In the genomic region with DNA sequence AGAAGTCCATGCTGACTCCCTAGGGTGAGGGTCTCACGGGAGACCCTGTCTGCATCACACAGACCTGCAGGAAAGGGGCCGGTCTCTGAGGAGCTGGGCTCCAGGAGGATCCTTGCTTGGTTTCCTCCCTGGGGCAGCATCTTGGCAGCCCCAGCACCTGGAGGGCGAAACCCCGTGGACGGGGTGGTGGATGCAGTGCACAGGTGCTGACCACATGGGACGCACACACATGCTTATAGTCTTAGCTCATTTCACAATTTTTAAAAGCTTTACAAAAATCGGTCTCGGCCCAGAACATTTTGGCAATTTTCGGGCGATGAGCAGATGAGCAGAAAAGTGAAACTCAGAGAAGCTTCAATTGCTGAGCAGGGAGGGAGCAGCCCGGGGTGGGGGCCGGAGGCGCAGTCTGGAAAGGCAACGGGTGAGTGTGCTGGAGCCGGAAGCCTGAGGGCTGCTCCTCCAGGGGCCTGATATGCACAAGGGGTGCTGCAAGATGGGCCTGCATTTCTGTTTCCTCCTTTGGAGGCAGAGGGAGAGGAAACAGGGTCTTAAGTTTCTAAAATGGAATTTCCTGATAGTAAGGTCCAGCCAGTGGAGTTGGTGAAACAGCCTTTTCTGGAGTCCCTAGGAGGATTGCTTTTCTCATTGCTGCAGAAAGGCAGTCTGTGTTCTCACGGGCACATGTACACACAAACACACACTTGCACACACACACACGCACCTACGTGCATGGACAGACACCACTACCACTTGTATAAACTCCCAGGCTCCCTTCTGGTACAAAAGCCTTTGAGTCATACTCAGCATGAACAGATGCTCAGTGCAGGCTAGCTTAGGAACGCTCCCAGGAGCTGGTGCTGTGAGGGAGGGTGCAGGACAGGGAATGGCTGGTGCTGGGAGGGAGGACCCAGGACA, we compare ENCODE assay signal across 8 cellular contexts.
A peak's percentile ranks its signal among the peaks of the same experiment; 100 is the strongest.
DNase-seq lines count a peak whose midpoint lies in the region; ATAC-seq and TF ChIP-seq lines count a peak whose summit lies in the region.

No MANE protein-coding gene starts in this region.

- no peaks in the 10 kb centered on the region for H3K79me2 ChIP-seq in OCI-LY3 (ENCODE audit: low read length)

- no peak overlapping the region for H2AFZ ChIP-seq in OCI-LY3 (ENCODE audit: low read depth, low read length)

- intact Hi-C loops in upper lobe of right lung (cut with DNase I) (no loop called here), spleen (cut with DNase I; ENCODE audit: low total_unique reads) (no loop called here)

- no peaks in the 10 kb centered on the region for H4K20me1 ChIP-seq in OCI-LY3 (ENCODE audit: insufficient read depth, low read length)

- H3K36me3 ChIP-seq in OCI-LY3 (replicated peaks; ENCODE audit: low read depth, low read length) (no peaks in the 10 kb centered on the region), upper lobe of right lung (peaks cover 4% of the 10 kb centered on the region), spleen (peaks cover 0 to 10% (median 0%) of the 10 kb centered on the region in 6 donors)

- ATAC-seq in GM19351 (IDR thresholded peaks at IDR 0.05; ENCODE audit: unreplicated experiment) (peak; percentile 56), upper lobe of right lung (peak; percentile 24), GM18907 (IDR thresholded peaks at IDR 0.05; ENCODE audit: unreplicated experiment) (no peak)

- H3K27ac ChIP-seq in OCI-LY3 (ENCODE audit: low read length) (no peak overlapping the region), upper lobe of right lung (no peak overlapping the region), spleen (no peak overlapping the region)

- no peaks in the 10 kb centered on the region for H3K27me3 ChIP-seq in OCI-LY3 (ENCODE audit: low read depth, low read length)
- H3K27me3 ChIP-seq in upper lobe of right lung: peaks cover 12% of the 10 kb centered on the region
- H3K27me3 ChIP-seq in spleen (replicated peaks in 1 of 7): peaks cover 0 to 29% (median 0%) of the 10 kb centered on the region in 7 donors

- WGBS in spleen, 5 donors: 12 to 32% (median 16%) methylated on average over 19 of the region's 19 CpGs

- H3K9me3 ChIP-seq in OCI-LY3 (ENCODE audit: insufficient read depth, low read length): no peaks in the 10 kb centered on the region
- H3K9me3 ChIP-seq in upper lobe of right lung: no peaks in the 10 kb centered on the region
- H3K9me3 ChIP-seq in spleen: no peaks in the 10 kb centered on the region

- H3K4me1 ChIP-seq in OCI-LY3 (ENCODE audit: low read length): no peaks in the 10 kb centered on the region
- H3K4me1 ChIP-seq in upper lobe of right lung: no peaks in the 10 kb centered on the region
- H3K4me1 ChIP-seq in spleen: peaks cover 0 to 33% (median 16%) of the 10 kb centered on the region in 6 donors

- H3K4me3 ChIP-seq in OCI-LY3 (ENCODE audit: low read length): no peak overlapping the region
- H3K4me3 ChIP-seq in fibroblast of villous mesenchyme (ENCODE audit: low read depth, low read length): peak overlapping the region; percentile 7
- no peak overlapping the region for H3K4me3 ChIP-seq in upper lobe of right lung
- peak overlapping the region in 3 of 8 donors; percentile 14 to 43 (median 24) for H3K4me3 ChIP-seq in spleen

- no peak overlapping the region for H3K9ac ChIP-seq in OCI-LY3 (ENCODE audit: low read length)

- TF ChIP-seq CTCF in OCI-LY3 (IDR thresholded peaks at IDR 0.05; ENCODE audit: low read depth, low read length) (no peak), fibroblast of villous mesenchyme (IDR thresholded peaks at IDR 0.05; ENCODE audit: insufficient read depth, low read depth, low read length) (no peak), upper lobe of right lung (IDR thresholded peaks at IDR 0.05) (no peak), spleen (IDR thresholded peaks at IDR 0.05 in 8 of 11, conservative IDR thresholded peaks at IDR 0.05 in 3 of 11) (no peak)

- no peak for TF ChIP-seq POLR2A in spleen (IDR thresholded peaks at IDR 0.05)

- 0 out of 2 replicates have a peak overlapping the region, but pooled peaks have one; percentile 8 for H3K4me2 ChIP-seq in OCI-LY3 (ENCODE audit: low read length)

- DNase-seq in AG20443 (ENCODE audit: low spot score): peak; percentile 55
- peak; percentile 48 for DNase-seq in fibroblast of villous mesenchyme (ENCODE audit: low read depth)
- no peak for DNase-seq in upper lobe of right lung
- no peak for DNase-seq in NCI-H748 (lab: John Stamatoyannopoulos, UW; ENCODE audit: unreplicated experiment)
- DNase-seq in spleen: no peak

Comparison
In these comparisons a context has a peak if more than half of its experiments do, and no peak if none do; other contexts are left out.
1. DNase-seq: peak in AG20443 (single experiment) and fibroblast of villous mesenchyme (single experiment); none in upper lobe of right lung (single experiment), NCI-H748 (single experiment) and spleen (single experiment).